36 cellular contexts compared by ENCODE assay signal in genomic region chr18:59303006-59303405, GRCh38. TPM values are rescaled to one million over a fixed set of nuclear protein-coding genes. Genes with fewer than 3 reads are reported as not detected.
"Had no signal": no experiment of that assay in that cellular context is flagged by ENCODE, and none has a peak within 500 bp of the region (broad histone marks: within the 10 kb centered on the region; RNA-seq: fewer than 3 reads in every experiment).

No MANE protein-coding gene starts in this region.

- H3K9me3 Mint-ChIP-seq: mesothelial cell of epicardium; naive B cell; natural killer cell treated with Interleukin-12 subunit alpha and Interleukin-12 subunit beta and Interleukin-15 and Interleukin-18, amount 100 ng/mL, for 72 hours; neural crest cell; stimulated activated effector memory CD8-positive, alpha-beta T cell treated with anti-CD3 and anti-CD28 coated beads, Interleukin-12 subunit alpha, Interleukin-12 subunit beta, amount 100 ng/mL, for 72 hours had no signal

- H3K36me3 Mint-ChIP-seq: mesothelial cell of epicardium; naive B cell; natural killer cell treated with Interleukin-12 subunit alpha and Interleukin-12 subunit beta and Interleukin-15 and Interleukin-18, amount 100 ng/mL, for 72 hours; stimulated activated effector memory CD8-positive, alpha-beta T cell treated with anti-CD3 and anti-CD28 coated beads, Interleukin-12 subunit alpha, Interleukin-12 subunit beta, amount 100 ng/mL, for 72 hours had no signal

- H3K27ac Mint-ChIP-seq: mesothelial cell of epicardium; naive B cell; natural killer cell treated with Interleukin-12 subunit alpha and Interleukin-12 subunit beta and Interleukin-15 and Interleukin-18, amount 100 ng/mL, for 72 hours; progenitor cell of endocrine pancreas; stimulated activated effector memory CD8-positive, alpha-beta T cell treated with anti-CD3 and anti-CD28 coated beads, Interleukin-12 subunit alpha, Interleukin-12 subunit beta, amount 100 ng/mL, for 72 hours had no signal

- DNase-seq: dermis blood vessel endothelial cell; effector memory CD4-positive, alpha-beta T cell; esophagus squamous epithelium; foreskin melanocyte; glutamatergic neuron; heart right ventricle; hippocampal formation; left cardiac atrium; left lung; mesenchymal stem cell; mucosa of descending colon; naive B cell; stimulated activated CD4-positive, alpha-beta T cell treated with anti-CD3 and anti-CD28 coated beads, Interleukin-2, amount 100 ng/mL, for 24 hours; stimulated activated CD4-positive, alpha-beta T cell treated with anti-CD3 and anti-CD28 coated beads, Interleukin-4, amount 100 ng/mL, for 24 hours; stimulated activated naive CD4-positive, alpha-beta T cell treated with Interleukin-2 at 50 U/mL for 16 hours; stomach; thyroid gland; trophoblast cell had no signal

- H3K4me1 Mint-ChIP-seq: mesothelial cell of epicardium; naive B cell; stimulated activated effector memory CD8-positive, alpha-beta T cell treated with anti-CD3 and anti-CD28 coated beads, Interleukin-12 subunit alpha, Interleukin-12 subunit beta, amount 100 ng/mL, for 72 hours had no signal

- ATAC-seq: heart right ventricle; left cardiac atrium; left lung; mucosa of descending colon; natural killer cell treated with Interleukin-12 subunit alpha and Interleukin-12 subunit beta and Interleukin-15 and Interleukin-18, amount 100 ng/mL, for 72 hours; sciatic nerve; stimulated activated effector memory CD8-positive, alpha-beta T cell treated with anti-CD3 and anti-CD28 coated beads, Interleukin-12 subunit alpha, Interleukin-12 subunit beta, amount 100 ng/mL, for 72 hours had no signal

- H3K4me3 Mint-ChIP-seq: mesothelial cell of epicardium; naive B cell; natural killer cell treated with Interleukin-12 subunit alpha and Interleukin-12 subunit beta and Interleukin-15 and Interleukin-18, amount 100 ng/mL, for 72 hours; neural crest cell; stimulated activated effector memory CD8-positive, alpha-beta T cell treated with anti-CD3 and anti-CD28 coated beads, Interleukin-12 subunit alpha, Interleukin-12 subunit beta, amount 100 ng/mL, for 72 hours had no signal

RNA-seq across cellular contexts. Expression of gene CPLX4, which starts 15.4 kb away (rescaled TPM):
- total RNA-seq: dermis blood vessel endothelial cell; endothelial cell of umbilical vein; epithelial cell of proximal tubule; kidney epithelial cell; left cardiac atrium; left lung; lower leg skin; lung microvascular endothelial cell; mesothelial cell of epicardium; mucosa of descending colon; natural killer cell treated with Interleukin-12 subunit alpha and Interleukin-12 subunit beta and Interleukin-15 and Interleukin-18, amount 100 ng/mL, for 72 hours; neural crest cell; progenitor cell of endocrine pancreas; right atrium auricular region; sciatic nerve; skeletal muscle tissue; stomach; subcutaneous adipose tissue; thyroid gland; ureter; vagina had no signal

RNA-seq across cellular contexts. Expression of gene RAX, which starts 29.8 kb away (rescaled TPM):
- total RNA-seq: dermis blood vessel endothelial cell; endothelial cell of umbilical vein; epithelial cell of proximal tubule; esophagus squamous epithelium; heart right ventricle; kidney epithelial cell; left cardiac atrium; left lung; lung microvascular endothelial cell; mesothelial cell of epicardium; mucosa of descending colon; natural killer cell treated with Interleukin-12 subunit alpha and Interleukin-12 subunit beta and Interleukin-15 and Interleukin-18, amount 100 ng/mL, for 72 hours; neural crest cell; omental fat pad; progenitor cell of endocrine pancreas; right atrium auricular region; sciatic nerve; skeletal muscle tissue; stomach; subcutaneous adipose tissue; temporal lobe; thyroid gland; ureter; vagina had no signal
